Comparison of ENCODE assay signal across 1 cellular context in genomic region chr19:7637374-7638256, GRCh38.
TF ChIP-seq lines count a peak whose summit lies in the region.

No MANE protein-coding gene starts in this region.

TF ChIP-seq in K562, 482 proteins besides CTCF, POLR2A, EP300 and RAD21 (continued from another document):
- no peak for TF ChIP-seq E2F4 (CRISPR knock-in tag; IDR thresholded peaks at IDR 0.05; ENCODE audit: low read depth)
- no peak for TF ChIP-seq SRSF9 (IDR thresholded peaks at IDR 0.05; ENCODE audit: borderline replicate concordance, low read depth, low read length)
- TF ChIP-seq DMBX1 (CRISPR knock-in tag; IDR thresholded peaks at IDR 0.05; ENCODE audit: borderline replicate concordance), result no peak
- TF ChIP-seq SMARCB1 (IDR thresholded peaks at IDR 0.05; ENCODE audit: insufficient read length, low read depth), result no peak
- TF ChIP-seq FOSL1 (tag; conservative IDR thresholded peaks at IDR 0.05), result no peak
- no peak for TF ChIP-seq ZFP30 (CRISPR knock-in tag; IDR thresholded peaks at IDR 0.05; ENCODE audit: borderline replicate concordance)
- no peak for TF ChIP-seq SREBF2 (CRISPR knock-in tag; IDR thresholded peaks at IDR 0.05)
- TF ChIP-seq SNRNP70 (optimal IDR thresholded peaks at IDR 0.05; ENCODE audit: low read depth, low read length), result no peak
- TF ChIP-seq ETS1 (conservative IDR thresholded peaks at IDR 0.05; ENCODE audit: control insufficient read depth, low read depth, low read length), result peak; percentile 64; the same call in 1 of the 2 replicates
- TF ChIP-seq ZNF445 (CRISPR knock-in tag; IDR thresholded peaks at IDR 0.05; ENCODE audit: low read depth), result no peak
- TF ChIP-seq SPI1 (IDR thresholded peaks at IDR 0.05; ENCODE audit: borderline replicate concordance, low read depth, low read length), result no peak
- TF ChIP-seq ZNF644 (tag; IDR thresholded peaks at IDR 0.05; ENCODE audit: low read depth), result no peak
- peak; percentile 15 for TF ChIP-seq PHF20 (IDR thresholded peaks at IDR 0.05; ENCODE audit: partially characterized antibody)
- TF ChIP-seq BCOR (IDR thresholded peaks at IDR 0.05), result peak; percentile 65
- peak; percentile 65 for TF ChIP-seq GABPB1 (CRISPR knock-in tag; IDR thresholded peaks at IDR 0.05)
- TF ChIP-seq ZNF696 (CRISPR knock-in tag; conservative IDR thresholded peaks at IDR 0.05), result no peak
- TF ChIP-seq HIVEP1 (CRISPR knock-in tag; IDR thresholded peaks at IDR 0.05), result no peak
- TF ChIP-seq MAX (CRISPR knock-in tag; IDR thresholded peaks at IDR 0.05), result no peak
- no peak; the same call in 1 of the 2 replicates for TF ChIP-seq CTBP1 (IDR thresholded peaks at IDR 0.05; ENCODE audit: borderline replicate concordance)
- no peak for TF ChIP-seq KLF13 (tag; IDR thresholded peaks at IDR 0.05; ENCODE audit: borderline replicate concordance, low read depth)
- TF ChIP-seq SNIP1 (IDR thresholded peaks at IDR 0.05; ENCODE audit: low read depth), result no peak
- peak in 1 of 2 experiments; percentile 31; a peak in 1 of 4 replicates for TF ChIP-seq NRF1 (conservative IDR thresholded peaks at IDR 0.05 in 1 of 2, IDR thresholded peaks at IDR 0.05 in 1 of 2)
- no peak for TF ChIP-seq USF1 (CRISPR knock-in tag; IDR thresholded peaks at IDR 0.05)
- TF ChIP-seq SETDB1 (IDR thresholded peaks at IDR 0.05; ENCODE audit: low read length), result no peak
- no peak for TF ChIP-seq MECOM (CRISPR knock-in tag; IDR thresholded peaks at IDR 0.05)
- TF ChIP-seq NCOA2 (IDR thresholded peaks at IDR 0.05; ENCODE audit: partially characterized antibody in 2 of 2), result no peak
- no peak for TF ChIP-seq NELFE (IDR thresholded peaks at IDR 0.05; ENCODE audit: insufficient read depth, insufficient read length)
- no peak for TF ChIP-seq MCM2 (IDR thresholded peaks at IDR 0.05; ENCODE audit: low read depth)
- TF ChIP-seq NR0B1 (IDR thresholded peaks at IDR 0.05; ENCODE audit: partially characterized antibody), result no peak
- TF ChIP-seq ZNF408 (CRISPR knock-in tag; IDR thresholded peaks at IDR 0.05; ENCODE audit: low read depth), result no peak
- TF ChIP-seq IRF1 (CRISPR knock-in tag; IDR thresholded peaks at IDR 0.05; ENCODE audit: borderline replicate concordance), result no peak
- TF ChIP-seq ARID3A (IDR thresholded peaks at IDR 0.05; ENCODE audit: borderline replicate concordance, low read depth, low read length), result no peak
- no peak for TF ChIP-seq SNAPC5 (CRISPR knock-in tag; IDR thresholded peaks at IDR 0.05)
- TF ChIP-seq JUN (IDR thresholded peaks at IDR 0.05; ENCODE audit: borderline replicate concordance, low read depth, low read length), result no peak
- no peak for TF ChIP-seq JUN (CRISPR knock-in tag; IDR thresholded peaks at IDR 0.05; ENCODE audit: borderline replicate concordance)
- no peak for TF ChIP-seq ZNF140 (CRISPR knock-in tag; IDR thresholded peaks at IDR 0.05)
- peak; percentile 73 for TF ChIP-seq SUPT5H (IDR thresholded peaks at IDR 0.05)
- no peak for TF ChIP-seq ZFP1 (CRISPR knock-in tag; IDR thresholded peaks at IDR 0.05)
- no peak for TF ChIP-seq CREBBP (IDR thresholded peaks at IDR 0.05; ENCODE audit: low read depth, low read length)
- TF ChIP-seq HMG20A (CRISPR knock-in tag; conservative IDR thresholded peaks at IDR 0.05), result no peak
- TF ChIP-seq ZFX (CRISPR knock-in tag; IDR thresholded peaks at IDR 0.05), result peak; percentile 72
- peak in 2 of 3 experiments; percentile 56 to 74; a peak in 4 of 6 replicates for TF ChIP-seq ZBTB11 (CRISPR knock-in tag; IDR thresholded peaks at IDR 0.05)
- TF ChIP-seq RAD51 (IDR thresholded peaks at IDR 0.05; ENCODE audit: borderline replicate concordance, low read depth), result no peak
- TF ChIP-seq RB1 (IDR thresholded peaks at IDR 0.05; ENCODE audit: low read depth), result no peak
- no peak for TF ChIP-seq XRCC4 (IDR thresholded peaks at IDR 0.05; ENCODE audit: extremely low read depth, insufficient read depth, insufficient read length)
- no peak for TF ChIP-seq KAT2B (IDR thresholded peaks at IDR 0.05; ENCODE audit: low read depth, low read length)
- TF ChIP-seq TCF7 (IDR thresholded peaks at IDR 0.05; ENCODE audit: borderline replicate concordance), result no peak
- TF ChIP-seq LCOR (CRISPR knock-in tag; IDR thresholded peaks at IDR 0.05), result no peak
- TF ChIP-seq PML (IDR thresholded peaks at IDR 0.05; ENCODE audit: low read length), result peak; percentile 24; the same call in 1 of the 2 replicates
- TF ChIP-seq SP1 (CRISPR knock-in tag; IDR thresholded peaks at IDR 0.05), result no peak
- no peak for TF ChIP-seq CREB1 (IDR thresholded peaks at IDR 0.05)
- TF ChIP-seq CREB1 (CRISPR knock-in tag; IDR thresholded peaks at IDR 0.05), result 0 out of 2 replicates have a peak, but pooled peaks have one; percentile 38
- TF ChIP-seq ZNF699 (CRISPR knock-in tag; IDR thresholded peaks at IDR 0.05; ENCODE audit: insufficient replicate concordance), result no peak
- peak; percentile 80 for TF ChIP-seq CREM (IDR thresholded peaks at IDR 0.05; ENCODE audit: low read depth)
- TF ChIP-seq HINFP (tag; conservative IDR thresholded peaks at IDR 0.05; ENCODE audit: low read depth), result no peak
- no peak for TF ChIP-seq HBP1 (CRISPR knock-in tag; IDR thresholded peaks at IDR 0.05)
TF ChIP-seq in K562: peak in this region for 89.
